8 cellular contexts compared by ENCODE assay signal in genomic region chr2:47323009-47323821, GRCh38. TPM values are rescaled to one million over a fixed set of nuclear protein-coding genes. Genes with fewer than 3 reads are reported as not detected.
A peak's percentile ranks its signal among the peaks of the same experiment; 100 is the strongest.
DNase-seq lines count a peak whose midpoint lies in the region; ATAC-seq, FAIRE-seq and TF ChIP-seq lines count a peak whose summit lies in the region.

No MANE protein-coding gene starts in this region.

- FAIRE-seq in frontal cortex (lab: Jason Lieb, UNC) (no peak), pancreas (lab: Jason Lieb, UNC) (no peak)

- DNase-seq in GDM1 (lab: John Stamatoyannopoulos, UW): peak; percentile 55
- peak; percentile 31 for DNase-seq in GOT3 (lab: John Stamatoyannopoulos, UW)
- peak; percentile 60 for DNase-seq in M059J (ENCODE audit: low read depth)
- DNase-seq in SHP77 (lab: John Stamatoyannopoulos, UW): peak; percentile 61 to 62
- peak; percentile 30 for DNase-seq in activated T-helper 9 cell treated with anti-CD3 and anti-CD28 coated beads, Interleukin-2, amount 50 U/mL, for 16 hours (ENCODE audit: low read depth)
- DNase-seq in frontal cortex (ENCODE audit: low spot score in 2 of 2): peak; percentile 35 to 77
- DNase-seq in pancreas: peak; percentile 51 to 84 (median 75)
- peak; percentile 84 for DNase-seq in type B pancreatic cell (ENCODE audit: extremely low spot score, unreplicated experiment)

- no peaks in the 10 kb centered on the region for H3K9me3 Mint-ChIP-seq in type B pancreatic cell

- peak; percentile 93 to 99 (median 98) for ATAC-seq in pancreas

- 13 to 15% methylated on average over 12 of the region's 12 CpGs for WGBS in pancreas, 2 donors

- H3K4me3 ChIP-seq in pancreas: no peak overlapping the region

- peaks cover 0 to 3% (median 3%) of the 10 kb centered on the region in 3 donors for H3K4me1 ChIP-seq in pancreas

- H3K27me3 Mint-ChIP-seq in type B pancreatic cell: no peaks in the 10 kb centered on the region

- no peaks in the 10 kb centered on the region for H3K36me3 ChIP-seq in pancreas

- peaks cover 16% of the 10 kb centered on the region for H3K4me1 Mint-ChIP-seq in type B pancreatic cell (ENCODE audit: unreplicated experiment)

- no peaks in the 10 kb centered on the region for H3K36me3 Mint-ChIP-seq in type B pancreatic cell

- H3K9me3 ChIP-seq in pancreas: no peaks in the 10 kb centered on the region

- no peak overlapping the region for H3K27ac ChIP-seq in pancreas

- TF ChIP-seq CTCF in pancreas (IDR thresholded peaks at IDR 0.05) (peak; percentile 88 to 97 (median 94)), type B pancreatic cell (conservative IDR thresholded peaks at IDR 0.05) (peak; percentile 96)

- intact Hi-C loops in pancreas (cut with DNase I): loop anchor here in 2 of 3 donors (5.0 to 10.0 kb wide), 2 partner anchors 341 to 408 kb away; partner anchors contain the start of gene MCFD2 (in 1 of the 2)

- H3K27me3 ChIP-seq in pancreas: no peaks in the 10 kb centered on the region

- no peak overlapping the region for H3K27ac Mint-ChIP-seq in type B pancreatic cell

- H3K4me3 Mint-ChIP-seq in type B pancreatic cell: no peak overlapping the region

RNA-seq across cellular contexts. Expression of gene EPCAM, which starts 45.9 kb away (rescaled TPM):
- not detected in 2 replicates for total RNA-seq in M059J (2014; rRNA removed; shearing (Covaris generic))
- total RNA-seq in frontal cortex (19.6 TPM), pancreas (100 to 1,000 TPM in 3 of 6 donors, 10 to 100 TPM in 3; 72.3 to 184 (median 99.5) TPM), type B pancreatic cell (ENCODE audit: low replicate concordance) (171 and 340 TPM in 2 replicates)
- polyA plus RNA-seq in pancreas: 100 to 1,000 TPM in 1 of 2 donors, 10 to 100 TPM in 1; 98.8 to 180 TPM

Comparison
In these comparisons a context has a peak if more than half of its experiments do, and no peak if none do; other contexts are left out.
1. DNase-seq: peak in every context shown above with its lines; median percentile 84 in type B pancreatic cell; 75 in pancreas; 62 in SHP77; 60 in M059J; 56 in frontal cortex; 55 in GDM1; 31 in GOT3; 30 in activated T-helper 9 cell treated with anti-CD3 and anti-CD28 coated beads, Interleukin-2, amount 50 U/mL, for 16 hours.
2. RNA of gene EPCAM, which starts 45.9 kb away (total RNA-seq): 171 to 340 TPM in type B pancreatic cell, 72.3 to 184 TPM in pancreas and 19.6 TPM in frontal cortex (single experiment); not detected in M059J; every median in the first group is over 10 times any median in the second.